Comparison of ENCODE assay signal across 11 cellular contexts in the genomic region with DNA sequence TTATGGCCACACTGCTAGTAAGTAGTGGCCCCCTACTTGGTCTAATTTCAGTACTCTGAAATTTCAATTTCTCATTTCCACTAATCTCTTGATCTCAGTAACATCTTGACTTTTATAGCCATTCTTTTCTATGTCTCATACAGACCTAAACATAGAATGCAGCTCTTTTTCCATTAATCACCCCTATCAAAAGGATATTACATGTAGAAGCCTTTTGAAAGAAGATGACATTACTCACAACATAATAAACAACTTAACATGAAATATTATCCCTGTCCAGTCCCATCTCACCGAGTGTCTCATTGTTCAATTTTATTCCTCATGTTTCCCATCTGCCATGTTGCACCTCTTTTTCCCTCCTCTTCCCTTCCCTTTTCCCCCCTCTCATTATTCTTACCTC.
"Had no signal": no experiment of that assay in that cellular context is flagged by ENCODE, and none has a peak within 500 bp of the region (broad histone marks: within the 10 kb centered on the region; RNA-seq: fewer than 3 reads in every experiment).

No MANE protein-coding gene starts in this region.

- H3K9me3 ChIP-seq: HAP-1 had no signal

- H3K9ac ChIP-seq: GM23248 had no signal

- H3K9me3 Mint-ChIP-seq: HFFc6 had no signal

- H3K36me3 Mint-ChIP-seq: IgD-negative memory B cell had no signal

- ATAC-seq: HCT116, HepG2 had no signal

- H3K27me3 Mint-ChIP-seq: IgD-negative memory B cell had no signal

- H3K27ac Mint-ChIP-seq: HFFc6, IgD-negative memory B cell had no signal

- H3K36me3 ChIP-seq: HAP-1 had no signal

- DNase-seq: GM23248, GOT3, H7, HFFc6, KBM-7 had no signal

- H3K27ac ChIP-seq: GM23248, HL-60 had no signal

- H2AFZ ChIP-seq: GM23248 had no signal

- H3K4me1 Mint-ChIP-seq: IgD-negative memory B cell had no signal

- H3K4me3 ChIP-seq: GM23248, HAP-1 had no signal

- H3K4me3 Mint-ChIP-seq: HFFc6, IgD-negative memory B cell had no signal

- FAIRE-seq: HepG2, HTR-8/SVneo had no signal

- H3K4me1 ChIP-seq: HAP-1 had no signal
